ENCODE assay signal across 10 cellular contexts in genomic region chr4:88244821-88245579, GRCh38. TPM values are rescaled to one million over a fixed set of nuclear protein-coding genes. Genes with fewer than 3 reads are reported as not detected.
DNase-seq lines count a peak whose midpoint lies in the region; ATAC-seq and TF ChIP-seq lines count a peak whose summit lies in the region.
"Had no signal": no experiment of that assay in that cellular context is flagged by ENCODE, and none has a peak within 500 bp of the region (broad histone marks: within the 10 kb centered on the region; RNA-seq: fewer than 3 reads in every experiment).

No MANE protein-coding gene starts in this region.

- peak overlapping the region; percentile 32 to 87 (median 58) for H3K4me3 Mint-ChIP-seq in IgD-negative memory B cell
- H3K4me3 Mint-ChIP-seq: nephron had no signal

- TF ChIP-seq CTCF in lower leg skin (IDR thresholded peaks at IDR 0.05) = no peak

- TF ChIP-seq POLR2A in lower leg skin (IDR thresholded peaks at IDR 0.05) = no peak

- no peak overlapping the region for H3K27ac Mint-ChIP-seq in IgD-negative memory B cell
- H3K27ac Mint-ChIP-seq: nephron had no signal

- peak; percentile 22 for DNase-seq in activated gamma-delta T cell treated with anti-CD3 and anti-CD28 coated beads, Interleukin-2, amount 50 U/mL, for 16 hours (ENCODE audit: low read depth)
- DNase-seq in stimulated activated CD4-positive, alpha-beta T cell treated with anti-CD3 and anti-CD28 coated beads, Interleukin-15, amount 100 ng/mL, for 24 hours = peak; percentile 47
- no peak for DNase-seq in NCI-H2081 treated with DMSO at 0.1 percent for 48 hours (lab: John Stamatoyannopoulos, UW)
- no peak for DNase-seq in lower leg skin (ENCODE audit: low spot score in 2 of 2)
- DNase-seq: T1000 had no signal

- intact Hi-C loops in lower leg skin (cut with DNase I; ENCODE audit: low total_unique reads) = no loop called here

- ATAC-seq in GM19372 (IDR thresholded peaks at IDR 0.05; ENCODE audit: low read depth, unreplicated experiment) (peak; percentile 80), GM18517 (IDR thresholded peaks at IDR 0.05; ENCODE audit: unreplicated experiment) (no peak), HG03342 (IDR thresholded peaks at IDR 0.05; ENCODE audit: unreplicated experiment) (no peak)

- H3K27me3 Mint-ChIP-seq in IgD-negative memory B cell = no peaks in the 10 kb centered on the region

- peaks cover 4 to 7% (median 5%) of the 10 kb centered on the region in 3 donors for H3K4me1 Mint-ChIP-seq in IgD-negative memory B cell
- H3K4me1 Mint-ChIP-seq: nephron had no signal

- H3K9me3 Mint-ChIP-seq in IgD-negative memory B cell = no peaks in the 10 kb centered on the region

- 68 to 74% methylated on average over 16 to 17 of the region's 17 CpGs for WGBS in lower leg skin, 2 donors

- peaks cover 3% of the 10 kb centered on the region for H3K36me3 Mint-ChIP-seq in IgD-negative memory B cell

- H3K4me3 ChIP-seq in lower leg skin (ENCODE audit: low read depth, poor library complexity, severe bottlenecking) = no peak overlapping the region

RNA-seq across cellular contexts. Expression of gene PPM1K, which starts 39.4 kb away (rescaled TPM):
- polyA plus RNA-seq in IgD-negative memory B cell = 142 TPM
- 10 to 100 TPM in 1 of 4 donors, 1 to 10 TPM in 3; 7.4 to 13.6 (median 8.2) TPM for total RNA-seq in lower leg skin

Comparison
In these comparisons a context has a peak if more than half of its experiments do, and no peak if none do; other contexts are left out.
1. DNase-seq: peak in activated gamma-delta T cell treated with anti-CD3 and anti-CD28 coated beads, Interleukin-2, amount 50 U/mL, for 16 hours (single experiment) and stimulated activated CD4-positive, alpha-beta T cell treated with anti-CD3 and anti-CD28 coated beads, Interleukin-15, amount 100 ng/mL, for 24 hours (single experiment); none in NCI-H2081 treated with DMSO at 0.1 percent for 48 hours (single experiment) and lower leg skin (0 of 2).